ENCODE assay signal across 9 cellular contexts in genomic region chr7:66205736-66206080, GRCh38. TPM values are rescaled to one million over a fixed set of nuclear protein-coding genes. Genes with fewer than 3 reads are reported as not detected.
DNase-seq lines count a peak whose midpoint lies in the region; ATAC-seq, FAIRE-seq and TF ChIP-seq lines count a peak whose summit lies in the region.
"Had no signal": no experiment of that assay in that cellular context is flagged by ENCODE, and none has a peak within 500 bp of the region (broad histone marks: within the 10 kb centered on the region; RNA-seq: fewer than 3 reads in every experiment).

No MANE protein-coding gene starts in this region.

- H3K9me3 Mint-ChIP-seq in T-cell (no peaks in the 10 kb centered on the region), neural progenitor cell (no peaks in the 10 kb centered on the region)

- FAIRE-seq in A549 (lab: Jason Lieb, UNC) = no peak
- FAIRE-seq: endometrium had no signal

- no peak for TF ChIP-seq RAD21 in A549 (conservative IDR thresholded peaks at IDR 0.05 in 1 of 2, IDR thresholded peaks at IDR 0.05 in 1 of 2)

- H3K36me3 Mint-ChIP-seq in T-cell = no peaks in the 10 kb centered on the region
- H3K36me3 Mint-ChIP-seq in neural progenitor cell = peaks cover 6% of the 10 kb centered on the region

- H3K4me1 ChIP-seq in A549 = 0 out of 3 replicates have a peak, but pooled peaks cover 6% of the 10 kb centered on the region
- H3K4me1 ChIP-seq in neural progenitor cell = peaks cover 9% of the 10 kb centered on the region

- POLR2A ChIA-PET in A549 (lab: Yijun Ruan, JAX) = interaction anchor here (0.5 to 1.4 kb wide), 7 partner anchors 11 to 105 kb away, joined by 3 to 5 read pairs (median 4); no protein-coding TSS in a partner anchor
- POLR2A ChIA-PET in T-cell (lab: Charles Lee) = no interaction called here

- CTCF ChIA-PET in A549 (lab: Yijun Ruan, JAX) (interaction anchor here (0.7 to 2.2 kb wide), 6 partner anchors 9 to 205 kb away, joined by 3 to 8 read pairs (median 3); no protein-coding TSS in a partner anchor), T-cell (lab: Charles Lee) (no interaction called here)

- DNase-seq in A549 (ENCODE audit: low read depth in 1 of 2, low spot score in 1 of 2) (peak in 1 of 2 experiments; percentile 25), T-cell (peak in 4 of 34 experiments; percentile 1 to 8 (median 2)), epithelial cell of proximal tubule (ENCODE audit: low read depth) (no peak), neural progenitor cell (ENCODE audit: low spot score) (peak; percentile 54), HPDE6-E6E7 (ENCODE audit: extremely low spot score) (no peak), medulla oblongata (ENCODE audit: extremely low spot score) (no peak)

- H3K4me2 ChIP-seq in A549 (peak overlapping the region; percentile 73), neural progenitor cell (peak overlapping the region; percentile 93)

- H3K27ac Mint-ChIP-seq in T-cell (peak overlapping the region; percentile 60 to 68), neural progenitor cell (no peak overlapping the region)

- peaks cover 40% of the 10 kb centered on the region for H3K79me2 ChIP-seq in neural progenitor cell (ENCODE audit: low read depth)

- 23% methylated on average over 22 of the region's 23 CpGs for WGBS in A549 (ENCODE audit: missing lambda C conversion rate)

- H3F3A ChIP-seq in neural progenitor cell (ENCODE audit: low read depth) = no peaks in the 10 kb centered on the region

- peaks cover 16% of the 10 kb centered on the region for H4K20me1 ChIP-seq in neural progenitor cell (ENCODE audit: low read depth)

- no peaks in the 10 kb centered on the region for H3K27me3 ChIP-seq in neural progenitor cell

- H3K27ac ChIP-seq in A549 = peak overlapping the region; percentile 67 to 94
- H3K27ac ChIP-seq in neural progenitor cell = peak overlapping the region; percentile 96

- peak overlapping the region; percentile 87 for H2AFZ ChIP-seq in neural progenitor cell (replicated peaks)

- no peak for TF ChIP-seq POLR2A in A549 (IDR thresholded peaks at IDR 0.05; ENCODE audit: low read length)

- H3K4me3 ChIP-seq in A549 (peak overlapping the region; percentile 75), epithelial cell of proximal tubule (ENCODE audit: low read depth, low read length) (peak overlapping the region; percentile 94), neural progenitor cell (peak overlapping the region; percentile 99)

- ATAC-seq in A549 (peak; percentile 9 to 46; a peak in 4 of 6 replicates), GM21360 (IDR thresholded peaks at IDR 0.05; ENCODE audit: unreplicated experiment) (peak; percentile 3), T-cell (replicated peaks in 1 of 4) (no peak), HG03378 (IDR thresholded peaks at IDR 0.05; ENCODE audit: unreplicated experiment) (no peak)

- peak overlapping the region; percentile 89 to 93 (median 89) for H3K4me3 Mint-ChIP-seq in T-cell
- H3K4me3 Mint-ChIP-seq in neural progenitor cell = peak overlapping the region; percentile 92

- H3K27me3 Mint-ChIP-seq in T-cell (peaks cover 0 to 20% of the 10 kb centered on the region in 2 donors), neural progenitor cell (ENCODE audit: insufficient read depth, low read depth) (peaks cover 6% of the 10 kb centered on the region)

- no peaks in the 10 kb centered on the region for H3K36me3 ChIP-seq in neural progenitor cell

- peak overlapping the region; percentile 98 for H3K9ac ChIP-seq in neural progenitor cell

- TF ChIP-seq EP300 in A549 (IDR thresholded peaks at IDR 0.05) = no peak

- H3K9me3 ChIP-seq in A549 (no peaks in the 10 kb centered on the region), neural progenitor cell (ENCODE audit: low read depth) (no peaks in the 10 kb centered on the region)

- TF ChIP-seq CTCF in A549 (IDR thresholded peaks at IDR 0.05) (no peak), epithelial cell of proximal tubule (conservative IDR thresholded peaks at IDR 0.05; ENCODE audit: low read depth, low read length) (no peak), neural progenitor cell (IDR thresholded peaks at IDR 0.05) (no peak)

- H3K4me1 Mint-ChIP-seq in T-cell = peaks cover 38 to 40% (median 39%) of the 10 kb centered on the region in 3 donors
- peaks cover 21% of the 10 kb centered on the region for H3K4me1 Mint-ChIP-seq in neural progenitor cell

TF ChIP-seq in A549, 52 proteins besides CTCF, POLR2A, EP300 and RAD21:
- TF ChIP-seq KDM5A (IDR thresholded peaks at IDR 0.05) (no peak), CHD2 (IDR thresholded peaks at IDR 0.05; ENCODE audit: low read length, partially characterized antibody) (no peak), FOSB (CRISPR knock-in tag; IDR thresholded peaks at IDR 0.05) (no peak), RCOR1 (IDR thresholded peaks at IDR 0.05; ENCODE audit: low read depth, low read length) (no peak), ZSCAN20 (CRISPR knock-in tag; IDR thresholded peaks at IDR 0.05) (no peak), HES2 (IDR thresholded peaks at IDR 0.05) (no peak), MAX (IDR thresholded peaks at IDR 0.05) (no peak), CHD4 (IDR thresholded peaks at IDR 0.05; ENCODE audit: borderline replicate concordance) (no peak), HOXB13 (CRISPR knock-in tag; IDR thresholded peaks at IDR 0.05; ENCODE audit: low read depth) (no peak), HMGXB4 (CRISPR knock-in tag; IDR thresholded peaks at IDR 0.05; ENCODE audit: borderline replicate concordance) (no peak), BCL3 (IDR thresholded peaks at IDR 0.05) (no peak), RFX5 (IDR thresholded peaks at IDR 0.05) (no peak), ZFP36 (IDR thresholded peaks at IDR 0.05; ENCODE audit: borderline replicate concordance, partially characterized antibody) (no peak), NPAS2 (CRISPR knock-in tag; IDR thresholded peaks at IDR 0.05; ENCODE audit: borderline replicate concordance) (no peak), RARB (CRISPR knock-in tag; IDR thresholded peaks at IDR 0.05) (no peak), HEYL (CRISPR knock-in tag; IDR thresholded peaks at IDR 0.05) (no peak), CBX8 (IDR thresholded peaks at IDR 0.05) (no peak), ELK1 (IDR thresholded peaks at IDR 0.05; ENCODE audit: low read depth, low read length) (no peak)

RNA-seq across cellular contexts. Expression of gene TPST1, which starts 0.6 kb away (rescaled TPM):
- polyA plus RNA-seq in A549 (2011; rRNA removed) (20.4 and 20.8 TPM in 2 replicates), A549 (2017; fragmentation: RNase III; extraction: RNeasy Plus Mini Kit Qiagen cat#74134 plus additional on column Dnase treatment) (10.5 to 14.7 TPM (median 14.6 TPM) in 3 replicates)
- 6.9 and 9.8 TPM in 2 replicates for polyA plus RNA-seq in A549 (2012; cell fraction: cytosol; rRNA removed)
- polyA plus RNA-seq in A549 (2012; cell fraction: nucleus; rRNA removed) = 5.4 and 7.3 TPM in 2 replicates
- polyA minus RNA-seq in A549 (2011; rRNA and poly(A)+ RNA removed) = 27.5 and 37.9 TPM in 2 replicates
- total RNA-seq in T-cell (1 to 10 TPM; 2.1 to 6.3 (median 2.6) TPM), epithelial cell of proximal tubule (16.7 and 18.7 TPM in 2 replicates), neural progenitor cell (ENCODE audit: low replicate concordance) (24.9 and 29.8 TPM in 2 replicates)

Comparison
In these comparisons a context has a peak if more than half of its experiments do, and no peak if none do; other contexts are left out.
1. ATAC-seq: peak in A549 (2 of 2) and GM21360 (single experiment); none in T-cell (0 of 4) and HG03378 (single experiment).
2. Peak in every context shown above with its lines, with median percentiles within 50 percentile points of each other: H3K4me3 ChIP-seq.